In genomic region chr7:108004220-108005142, GRCh38 we compare ENCODE assay signal across 1 cellular context.
TF ChIP-seq lines count a peak whose summit lies in the region.

No MANE protein-coding gene starts in this region.

TF ChIP-seq in HepG2, 621 proteins besides CTCF, POLR2A, EP300 and RAD21 (continued from another document and continues in another):
- TF ChIP-seq GATAD2A (CRISPR knock-in tag; IDR thresholded peaks at IDR 0.05) (peak; percentile 12; the same call in 1 of the 2 replicates), TFE3 (CRISPR knock-in tag; IDR thresholded peaks at IDR 0.05) (peak; percentile 79), KLF12 (CRISPR knock-in tag; IDR thresholded peaks at IDR 0.05; ENCODE audit: borderline replicate concordance) (0 out of 2 replicates have a peak, but pooled peaks have one; percentile 57), ATF5 (CRISPR knock-in tag; IDR thresholded peaks at IDR 0.05; ENCODE audit: low read depth) (no peak), ZFAT (CRISPR knock-in tag; conservative IDR thresholded peaks at IDR 0.05) (no peak), ZNF20 (CRISPR knock-in tag; IDR thresholded peaks at IDR 0.05) (no peak), RNF2 (conservative IDR thresholded peaks at IDR 0.05; ENCODE audit: low read depth) (no peak), NFE2L2 (IDR thresholded peaks at IDR 0.05; ENCODE audit: low read length) (no peak), SETDB1 (CRISPR knock-in tag; IDR thresholded peaks at IDR 0.05; ENCODE audit: borderline replicate concordance) (no peak), DPF2 (CRISPR knock-in tag; IDR thresholded peaks at IDR 0.05; ENCODE audit: borderline replicate concordance, low read depth) (no peak), IRF9 (CRISPR knock-in tag; IDR thresholded peaks at IDR 0.05; ENCODE audit: borderline replicate concordance) (no peak), ZNF615 (CRISPR knock-in tag; IDR thresholded peaks at IDR 0.05; ENCODE audit: borderline replicate concordance) (no peak), HDAC1 (CRISPR knock-in tag; IDR thresholded peaks at IDR 0.05) (peak; percentile 43; the same call in 1 of the 2 replicates), BRCA1 (CRISPR knock-in tag; IDR thresholded peaks at IDR 0.05) (no peak), ZNF431 (CRISPR knock-in tag; IDR thresholded peaks at IDR 0.05; ENCODE audit: borderline replicate concordance, low read depth) (0 out of 2 replicates have a peak, but pooled peaks have one; percentile 41), ZKSCAN5 (CRISPR knock-in tag; IDR thresholded peaks at IDR 0.05) (no peak), KMT2A (CRISPR knock-in tag; IDR thresholded peaks at IDR 0.05) (peak; percentile 43; the same call in 1 of the 2 replicates), ZNF800 (CRISPR knock-in tag; IDR thresholded peaks at IDR 0.05) (peak; percentile 52; the same call in 1 of the 2 replicates), RORA (CRISPR knock-in tag; IDR thresholded peaks at IDR 0.05) (no peak), HNF4G (IDR thresholded peaks at IDR 0.05; ENCODE audit: borderline replicate concordance, low read depth, low read length) (no peak), HNF4G (CRISPR knock-in tag; IDR thresholded peaks at IDR 0.05; ENCODE audit: borderline replicate concordance, low read depth) (no peak), ZBTB26 (CRISPR knock-in tag; IDR thresholded peaks at IDR 0.05; ENCODE audit: borderline replicate concordance) (0 out of 2 replicates have a peak, but pooled peaks have one; percentile 38), ZSCAN9 (CRISPR knock-in tag; IDR thresholded peaks at IDR 0.05; ENCODE audit: borderline replicate concordance) (peak; percentile 41; the same call in 1 of the 2 replicates), PHF8 (CRISPR knock-in tag; IDR thresholded peaks at IDR 0.05) (peak; percentile 25; the same call in 1 of the 2 replicates), ZNF780A (CRISPR knock-in tag; IDR thresholded peaks at IDR 0.05) (peak; percentile 56; the same call in 1 of the 2 replicates), ASH2L (IDR thresholded peaks at IDR 0.05; ENCODE audit: insufficient read length, low read depth, low read length) (no peak), CENPBD1 (CRISPR knock-in tag; IDR thresholded peaks at IDR 0.05; ENCODE audit: borderline replicate concordance, low read depth) (no peak), HMG20A (CRISPR knock-in tag; IDR thresholded peaks at IDR 0.05; ENCODE audit: borderline replicate concordance) (peak; percentile 16; the same call in 1 of the 2 replicates), ZNF543 (CRISPR knock-in tag; IDR thresholded peaks at IDR 0.05) (no peak), MBD4 (IDR thresholded peaks at IDR 0.05; ENCODE audit: borderline replicate concordance, low read length) (no peak), MAF1 (CRISPR knock-in tag; IDR thresholded peaks at IDR 0.05; ENCODE audit: borderline replicate concordance) (0 out of 2 replicates have a peak, but pooled peaks have one; percentile 29), ETV5 (CRISPR knock-in tag; IDR thresholded peaks at IDR 0.05; ENCODE audit: borderline replicate concordance) (peak; percentile 57; the same call in 1 of the 2 replicates), ZNF724P (CRISPR knock-in tag; IDR thresholded peaks at IDR 0.05; ENCODE audit: borderline replicate concordance) (no peak), PHF5A (CRISPR knock-in tag; IDR thresholded peaks at IDR 0.05; ENCODE audit: low read depth, unreplicated experiment) (no peak), FOXK2 (IDR thresholded peaks at IDR 0.05) (no peak), RBFOX2 (IDR thresholded peaks at IDR 0.05; ENCODE audit: low read depth, low read length) (peak; percentile 60; the same call in 1 of the 2 replicates), ZNF75D (CRISPR knock-in tag; IDR thresholded peaks at IDR 0.05; ENCODE audit: borderline replicate concordance) (no peak), BRD4 (CRISPR knock-in tag; IDR thresholded peaks at IDR 0.05) (0 out of 2 replicates have a peak, but pooled peaks have one; percentile 45), NBN (conservative IDR thresholded peaks at IDR 0.05) (no peak), FOXP1 (IDR thresholded peaks at IDR 0.05) (no peak), FOXP1 (CRISPR knock-in tag; IDR thresholded peaks at IDR 0.05) (no peak), PAF1 (CRISPR knock-in tag; IDR thresholded peaks at IDR 0.05) (no peak), TEAD3 (CRISPR knock-in tag; optimal IDR thresholded peaks at IDR 0.05; ENCODE audit: borderline replicate concordance) (peak; percentile 61), NAIF1 (CRISPR knock-in tag; IDR thresholded peaks at IDR 0.05; ENCODE audit: borderline replicate concordance) (peak; percentile 38; the same call in 1 of the 2 replicates), ZNF263 (CRISPR knock-in tag; IDR thresholded peaks at IDR 0.05) (no peak), JARID2 (CRISPR knock-in tag; IDR thresholded peaks at IDR 0.05; ENCODE audit: insufficient replicate concordance) (no peak), BCLAF1 (IDR thresholded peaks at IDR 0.05) (no peak), ZFP1 (CRISPR knock-in tag; IDR thresholded peaks at IDR 0.05) (0 out of 2 replicates have a peak, but pooled peaks have one; percentile 65), LRRFIP1 (CRISPR knock-in tag; conservative IDR thresholded peaks at IDR 0.05) (no peak), ZNF275 (CRISPR knock-in tag; IDR thresholded peaks at IDR 0.05; ENCODE audit: borderline replicate concordance) (0 out of 2 replicates have a peak, but pooled peaks have one; percentile 25), SMAD3 (CRISPR knock-in tag; IDR thresholded peaks at IDR 0.05) (peak; percentile 53; the same call in 1 of the 2 replicates), TBL1XR1 (IDR thresholded peaks at IDR 0.05; ENCODE audit: borderline replicate concordance, low read length, partially characterized antibody) (no peak), SOX5 (CRISPR knock-in tag; IDR thresholded peaks at IDR 0.05; ENCODE audit: borderline replicate concordance) (peak; percentile 33; the same call in 1 of the 2 replicates), CCAR2 (optimal IDR thresholded peaks at IDR 0.05; ENCODE audit: low read depth, low read length) (no peak), TFDP2 (CRISPR knock-in tag; IDR thresholded peaks at IDR 0.05) (peak; percentile 33; the same call in 1 of the 2 replicates), MED13 (CRISPR knock-in tag; IDR thresholded peaks at IDR 0.05) (no peak), MIER2 (CRISPR knock-in tag; IDR thresholded peaks at IDR 0.05) (0 out of 2 replicates have a peak, but pooled peaks have one; percentile 22)
